9 cellular contexts compared by ENCODE assay signal in the genomic region with DNA sequence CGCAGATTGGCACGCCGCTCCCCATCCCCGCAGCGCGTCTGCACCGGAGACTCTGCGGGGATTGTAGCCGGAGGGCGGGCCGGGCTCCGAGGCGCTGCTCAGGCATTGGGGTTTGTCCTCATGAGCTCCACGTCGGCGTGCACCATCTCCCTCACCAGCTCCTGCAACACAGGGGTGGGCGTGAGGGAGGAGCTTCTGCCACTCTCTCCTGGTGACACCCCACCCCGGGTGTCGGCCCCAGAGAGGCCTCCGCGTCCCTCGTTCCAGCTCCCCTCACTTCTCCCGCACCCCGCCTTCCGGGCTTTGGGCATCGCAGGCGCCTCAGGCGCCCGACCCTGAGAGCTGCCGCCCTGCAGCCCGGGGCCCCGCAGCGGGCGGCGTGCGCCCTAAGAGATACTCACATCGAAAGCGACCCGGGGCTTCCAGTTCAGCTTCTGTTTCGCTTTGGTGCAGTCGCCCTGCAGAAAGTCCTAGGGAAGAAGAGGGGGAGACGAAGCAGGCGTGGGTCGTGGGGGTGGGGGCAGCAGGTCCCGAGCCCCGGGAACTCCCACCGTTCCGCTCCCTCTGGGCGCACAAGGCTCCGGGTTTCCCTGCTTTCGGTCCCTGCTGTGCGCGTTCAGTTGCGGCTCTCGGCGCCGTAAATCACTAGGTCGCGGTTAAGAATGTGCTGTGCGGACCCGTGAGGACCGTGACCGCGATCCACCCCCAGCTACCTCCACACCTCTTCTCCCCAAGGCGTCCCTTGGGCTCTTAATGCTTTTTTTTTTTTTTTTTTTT. TPM values are rescaled to one million over a fixed set of nuclear protein-coding genes. Genes with fewer than 3 reads are reported as not detected.
DNase-seq lines count a peak whose midpoint lies in the region; ATAC-seq, FAIRE-seq and TF ChIP-seq lines count a peak whose summit lies in the region.
"Had no signal": no experiment of that assay in that cellular context is flagged by ENCODE, and none has a peak within 500 bp of the region (broad histone marks: within the 10 kb centered on the region; RNA-seq: fewer than 3 reads in every experiment).

No MANE protein-coding gene starts in this region.

- peaks cover 11% of the 10 kb centered on the region for H3K4me1 ChIP-seq in mammary epithelial cell (ENCODE audit: insufficient read depth, low read length)
- no peaks in the 10 kb centered on the region for H3K4me1 ChIP-seq in HepG2 (ENCODE audit: insufficient read depth, low read length)
- peaks cover 0 to 70% (median 19%) of the 10 kb centered on the region in 4 donors for H3K4me1 ChIP-seq in tibial nerve

- H3K27ac Mint-ChIP-seq in activated CD8-positive, alpha-beta memory T cell treated with anti-CD3 and anti-CD28 coated beads, Interleukin-2, amount 10 ng/mL, durations not matched to agents 7 days and 5 days: no peak overlapping the region
- H3K27ac Mint-ChIP-seq: CD4-positive, CD25-positive, alpha-beta regulatory T cell had no signal

- H4K20me1 ChIP-seq in mammary epithelial cell (ENCODE audit: insufficient read depth, low read length) (no peaks in the 10 kb centered on the region), HepG2 (ENCODE audit: insufficient read depth, low read length) (no peaks in the 10 kb centered on the region; the same call in 1 of the 2 replicates)

- FAIRE-seq in HepG2 (lab: Jason Lieb, UNC): no peak

- H3K27me3 ChIP-seq in mammary epithelial cell (ENCODE audit: insufficient read depth, low read length): no peaks in the 10 kb centered on the region
- no peaks in the 10 kb centered on the region for H3K27me3 ChIP-seq in HepG2 (ENCODE audit: control insufficient read depth in 1 of 2, insufficient read depth in 2 of 2, low read length in 2 of 2)
- H3K27me3 ChIP-seq in tibial nerve: peaks cover 0 to 91% of the 10 kb centered on the region in 2 donors

- POLR2A ChIA-PET in HepG2 (lab: Yijun Ruan, JAX): no interaction called here

- peak overlapping the region; percentile 54 to 74 (median 70) for H3K4me3 ChIP-seq in mammary epithelial cell (replicated peaks in 1 of 3; ENCODE audit: insufficient read depth in 1 of 3, low read depth in 2 of 3, low read length in 3 of 3)
- no peak overlapping the region for H3K4me3 ChIP-seq in HepG2 (replicated peaks in 1 of 3; ENCODE audit: insufficient read depth in 1 of 3, low read depth in 2 of 3, low read length in 3 of 3)
- peak overlapping the region; percentile 52 to 67 (median 58) for H3K4me3 ChIP-seq in tibial nerve

- H3K9ac ChIP-seq in mammary epithelial cell (ENCODE audit: insufficient read depth, low read length) (peak overlapping the region; percentile 42), HepG2 (ENCODE audit: insufficient read depth, low read depth, low read length) (no peak overlapping the region)

- in situ Hi-C loops in mammary epithelial cell (cut with MboI; ENCODE audit: low sequenced_read_pairs in 2 of 2): loop anchor here in 1 of 2 donors (25.0 kb wide), 1 partner anchor 488 kb away; no protein-coding TSS in a partner anchor
- in situ Hi-C loops in HepG2 (cut with HindIII; ENCODE audit: extremely low pct_ligation_motif_present, low pct_unique_long_range_greater_than_20kb): no loop called here

- H3K36me3 Mint-ChIP-seq in activated CD8-positive, alpha-beta memory T cell treated with anti-CD3 and anti-CD28 coated beads, Interleukin-2, amount 10 ng/mL, durations not matched to agents 7 days and 5 days: peaks cover 4% of the 10 kb centered on the region

- peak overlapping the region; percentile 35 for H3K27ac ChIP-seq in mammary epithelial cell (ENCODE audit: insufficient read depth, low read depth, low read length)
- H3K27ac ChIP-seq in HepG2 (ENCODE audit: extremely low read length, insufficient read depth, low read length): no peak overlapping the region
- H3K27ac ChIP-seq in tibial nerve: peak overlapping the region; percentile 56 to 93 (median 83)

- no TSS peak for BruUV-seq in mammary epithelial cell (replicated peaks; lab: Mats Ljungman, UMichigan)
- BruUV-seq in HepG2 (replicated peaks; lab: Mats Ljungman, UMichigan): no TSS peak

- peaks cover 75% of the 10 kb centered on the region for H3K27me3 Mint-ChIP-seq in activated CD8-positive, alpha-beta memory T cell treated with anti-CD3 and anti-CD28 coated beads, Interleukin-2, amount 10 ng/mL, durations not matched to agents 7 days and 5 days

- 10% methylated on average over 22 of the region's 65 CpGs for WGBS in mammary epithelial cell (ENCODE audit: low coverage, missing lambda C conversion rate)
- WGBS in HepG2 (ENCODE audit: low lambda C conversion rate): 99% methylated on average over 54 of the region's 65 CpGs
- 7 to 10% methylated on average over 30 to 63 of the region's 65 CpGs for WGBS in tibial nerve, 2 donors

- no peak for TF ChIP-seq EP300 in HepG2 (IDR thresholded peaks at IDR 0.05; ENCODE audit: low read depth in 2 of 2, low read length in 2 of 2)
- TF ChIP-seq EP300 in HepG2 (CRISPR knock-in tag; IDR thresholded peaks at IDR 0.05; ENCODE audit: borderline replicate concordance): no peak
- no peak for TF ChIP-seq EP300 in tibial nerve (IDR thresholded peaks at IDR 0.05)

- no peak for TF ChIP-seq POLR2A in HepG2 (IDR thresholded peaks at IDR 0.05; ENCODE audit: insufficient read depth in 1 of 2, low read depth in 2 of 2, low read length in 2 of 2)
- peak in 1 of 2 donors; percentile 10 for TF ChIP-seq POLR2A in tibial nerve (IDR thresholded peaks at IDR 0.05)

- H3K9me3 ChIP-seq in mammary epithelial cell (replicated peaks; ENCODE audit: insufficient read depth, low read length): no peaks in the 10 kb centered on the region
- no peaks in the 10 kb centered on the region for H3K9me3 ChIP-seq in HepG2 (ENCODE audit: low read length)
- H3K9me3 ChIP-seq in tibial nerve: no peaks in the 10 kb centered on the region

- no peaks in the 10 kb centered on the region for H3K9me3 Mint-ChIP-seq in activated CD8-positive, alpha-beta memory T cell treated with anti-CD3 and anti-CD28 coated beads, Interleukin-2, amount 10 ng/mL, durations not matched to agents 7 days and 5 days (ENCODE audit: low read depth)

- peak; percentile 64 for ATAC-seq in activated CD8-positive, alpha-beta memory T cell treated with anti-CD3 and anti-CD28 coated beads, Interleukin-2, amount 10 ng/mL, durations not matched to agents 7 days and 5 days
- ATAC-seq in HepG2 (no peak), HG03521 (IDR thresholded peaks at IDR 0.05; ENCODE audit: unreplicated experiment) (no peak)

- H3K79me2 ChIP-seq in mammary epithelial cell (ENCODE audit: insufficient read depth, low read length) (no peaks in the 10 kb centered on the region), HepG2 (ENCODE audit: insufficient read depth, low read length) (no peaks in the 10 kb centered on the region)

- H3K36me3 ChIP-seq in mammary epithelial cell (ENCODE audit: insufficient read depth, low read length) (no peaks in the 10 kb centered on the region), HepG2 (replicated peaks in 1 of 2; ENCODE audit: control insufficient read depth in 1 of 2, insufficient read depth in 2 of 2, low read length in 2 of 2) (peaks cover 4 to 34% of the 10 kb centered on the region in 2 experiments), tibial nerve (peaks cover 0 to 4% (median 0%) of the 10 kb centered on the region in 3 donors)

- peaks cover 9% of the 10 kb centered on the region for H3K4me1 Mint-ChIP-seq in activated CD8-positive, alpha-beta memory T cell treated with anti-CD3 and anti-CD28 coated beads, Interleukin-2, amount 10 ng/mL, durations not matched to agents 7 days and 5 days

- peak overlapping the region; percentile 97 for H2AFZ ChIP-seq in mammary epithelial cell (ENCODE audit: low read depth, low read length)
- H2AFZ ChIP-seq in HepG2 (ENCODE audit: low read length): no peak overlapping the region

- intact Hi-C loops in mammary epithelial cell (cut with micrococcal nuclease): no loop called here
- intact Hi-C loops in HepG2 (cut with micrococcal nuclease; ENCODE audit: unreplicated experiment): no loop called here

- peak; percentile 51 for DNase-seq in activated CD8-positive, alpha-beta memory T cell treated with anti-CD3 and anti-CD28 coated beads, Interleukin-2, amount 10 ng/mL, durations not matched to agents 7 days and 5 days
- no peak for DNase-seq in activated CD8-positive, alpha-beta memory T cell treated with anti-CD3 and anti-CD28 coated beads, Interleukin-2, amount 50 U/mL, for 4 hours
- DNase-seq in mammary epithelial cell (no peak), HepG2 (ENCODE audit: low spot score) (no peak), tibial nerve (ENCODE audit: low spot score in 2 of 2) (no peak), NCI-H1930 (lab: John Stamatoyannopoulos, UW) (no peak)
- DNase-seq in activated effector memory CD4-positive, alpha-beta T cell treated with Interleukin-2 at 50 U/mL for 16 hours: no peak
- DNase-seq: CD4-positive, CD25-positive, alpha-beta regulatory T cell had no signal

- dilution Hi-C loops in mammary epithelial cell (cut with HindIII; ENCODE audit: low sequenced_read_pairs): no loop called here

- H3K4me2 ChIP-seq in mammary epithelial cell (ENCODE audit: insufficient read depth, low read depth, low read length): peak overlapping the region; percentile 98
- no peak overlapping the region for H3K4me2 ChIP-seq in HepG2 (ENCODE audit: low read depth, low read length)

- no peak for TF ChIP-seq RAD21 in HepG2 (CRISPR knock-in tag; IDR thresholded peaks at IDR 0.05)

- peak overlapping the region; percentile 35 for H3K4me3 Mint-ChIP-seq in activated CD8-positive, alpha-beta memory T cell treated with anti-CD3 and anti-CD28 coated beads, Interleukin-2, amount 10 ng/mL, durations not matched to agents 7 days and 5 days

- CTCF ChIA-PET in activated CD8-positive, alpha-beta memory T cell treated with anti-CD3 and anti-CD28 coated beads, Interleukin-2, amount 10 ng/mL, durations not matched to agents 7 days and 5 days (lab: Charles Lee): interaction anchor here (1.0 to 1.6 kb wide), 5 partner anchors 9 to 566 kb away, joined by 3 to 7 read pairs (median 4); no protein-coding TSS in a partner anchor
- CTCF ChIA-PET in mammary epithelial cell (lab: Charles Lee; ENCODE audit: low non-redundant PET) (no interaction called here), HepG2 (lab: Yijun Ruan, JAX; ENCODE audit: low intra/inter-chr PET ratio, low total read pairs) (no interaction called here)

- no peak for TF ChIP-seq CTCF in mammary epithelial cell (conservative IDR thresholded peaks at IDR 0.05 in 1 of 2, IDR thresholded peaks at IDR 0.05 in 1 of 2; ENCODE audit: extremely low read depth in 1 of 2, insufficient read depth in 1 of 2, low read depth in 1 of 2, low read length in 2 of 2)
- no peak for TF ChIP-seq CTCF in HepG2 (CRISPR knock-in tag; IDR thresholded peaks at IDR 0.05)
- no peak for TF ChIP-seq CTCF in tibial nerve (IDR thresholded peaks at IDR 0.05)

RNA-seq across cellular contexts. Expression of gene FOXC1, which starts 14.5 kb away (rescaled TPM):
- under 1 TPM in 1 of 2 experiments, not detected in 1; 0.26 TPM for total RNA-seq in activated CD8-positive, alpha-beta memory T cell treated with anti-CD3 and anti-CD28 coated beads, Interleukin-2, amount 10 ng/mL, durations not matched to agents 7 days and 5 days
- total RNA-seq in mammary epithelial cell (10 to 100 TPM; 12.1 to 15.8 TPM), HepG2 (2016; rRNA removed; fragmentation: Illumina TruSeq; extraction: Trizol) (0.46 and 0.55 TPM in 2 replicates), tibial nerve (10 to 100 TPM; 36.0 to 53.7 (median 50.2) TPM)
- polyA plus RNA-seq in mammary epithelial cell (4.6 TPM), HepG2 (2011; rRNA removed) (0.37 and 0.44 TPM in 2 replicates)
- polyA minus RNA-seq in mammary epithelial cell: 1.7 TPM
- 0.09 TPM in 1 of 2 replicates, not detected in the other for total RNA-seq in HepG2 (2016; cell fraction: cytosol; rRNA removed; fragmentation: Illumina TruSeq; extraction: Trizol; ENCODE audit: low read depth)
- total RNA-seq in HepG2 (2016; cell fraction: insoluble cytoplasmic fraction; rRNA removed; fragmentation: Illumina TruSeq; extraction: Trizol): 0.42 and 0.50 TPM in 2 replicates
- total RNA-seq in HepG2 (2016; cell fraction: membrane; rRNA removed; fragmentation: Illumina TruSeq; extraction: Trizol): 0.28 and 0.31 TPM in 2 replicates
- total RNA-seq in HepG2 (2016; cell fraction: nucleus; rRNA removed; fragmentation: Illumina TruSeq; extraction: Trizol): 0.47 and 0.50 TPM in 2 replicates
- polyA plus RNA-seq in HepG2 (2011; cell fraction: cytosol; rRNA removed): 0.19 and 0.23 TPM in 2 replicates
- 0.23 and 0.27 TPM in 2 replicates for polyA plus RNA-seq in HepG2 (2011; cell fraction: nucleus; rRNA removed)
- 0.30 and 0.53 TPM in 2 replicates for polyA plus RNA-seq in HepG2 (2012)
- 0.05 and 0.09 TPM in 2 replicates for polyA plus RNA-seq in HepG2 (2016; cell fraction: cytosol; fragmentation: Illumina TruSeq; extraction: Trizol; ENCODE audit: low read depth)
- polyA plus RNA-seq in HepG2 (2016; cell fraction: insoluble cytoplasmic fraction; fragmentation: Illumina TruSeq; extraction: Trizol; ENCODE audit: low read depth): 0.89 and 1.2 TPM in 2 replicates
- polyA plus RNA-seq in HepG2 (2016; cell fraction: membrane; fragmentation: Illumina TruSeq; extraction: Trizol; ENCODE audit: low read depth): 0.26 and 0.35 TPM in 2 replicates
- polyA plus RNA-seq in HepG2 (2016; cell fraction: nucleus; fragmentation: Illumina TruSeq; extraction: Trizol; ENCODE audit: insufficient read depth, low read depth): 0.72 and 0.95 TPM in 2 replicates
- polyA minus RNA-seq in HepG2 (2011; rRNA and poly(A)+ RNA removed; ENCODE audit: low replicate concordance): 0.30 and 18.3 TPM in 2 replicates
- 0.30 and 0.97 TPM in 2 replicates for polyA minus RNA-seq in HepG2 (2011; cell fraction: cytosol; rRNA and poly(A)+ RNA removed)
- 0.25 and 0.52 TPM in 2 replicates for polyA minus RNA-seq in HepG2 (2011; cell fraction: nucleus; rRNA and poly(A)+ RNA removed)
- total RNA-seq: CD4-positive, CD25-positive, alpha-beta regulatory T cell had no signal
- polyA plus RNA-seq: CD4-positive, CD25-positive, alpha-beta regulatory T cell had no signal

Comparison
In these comparisons a context has a peak if more than half of its experiments do, and no peak if none do; other contexts are left out.
1. H3K4me3 ChIP-seq: peak in mammary epithelial cell (3 of 3) and tibial nerve (4 of 4); none in HepG2 (0 of 3).